10 cellular contexts compared by ENCODE assay signal in genomic region chr6:2737885-2738284, GRCh38. TPM values are rescaled to one million over a fixed set of nuclear protein-coding genes. Genes with fewer than 3 reads are reported as not detected.
DNase-seq lines count a peak whose midpoint lies in the region; ATAC-seq lines count a peak whose summit lies in the region.
"Had no signal": no experiment of that assay in that cellular context is flagged by ENCODE, and none has a peak within 500 bp of the region (broad histone marks: within the 10 kb centered on the region; RNA-seq: fewer than 3 reads in every experiment).

No MANE protein-coding gene starts in this region.

- H3K9ac ChIP-seq in GM23248, result no peak overlapping the region

- no peaks in the 10 kb centered on the region for H3K9me2 ChIP-seq in GM23248 (ENCODE audit: insufficient read depth)

- peaks cover 8% of the 10 kb centered on the region; the same call in 1 of the 2 replicates for H3F3A ChIP-seq in GM23248 (ENCODE audit: insufficient read depth)

- no peaks in the 10 kb centered on the region for H3K27me3 Mint-ChIP-seq in activated naive CD8-positive, alpha-beta T cell treated with anti-CD3 and anti-CD28 coated beads, Interleukin-2, amount 50 U/mL, for 24 hours
- no peaks in the 10 kb centered on the region for H3K27me3 Mint-ChIP-seq in activated naive CD8-positive, alpha-beta T cell treated with anti-CD3 and anti-CD28 coated beads for 36 hours
- H3K27me3 Mint-ChIP-seq in activated T-helper 17 cell treated with anti-CD3 and anti-CD28 coated beads, Interleukin-2, amount 50 U/mL, for 72 hours, result no peaks in the 10 kb centered on the region
- H3K27me3 Mint-ChIP-seq in activated CD4-positive, alpha-beta memory T cell treated with anti-CD3 and anti-CD28 coated beads for 36 hours, result peaks cover 3% of the 10 kb centered on the region

- in situ Hi-C loops in GM23248 (cut with MboI), result no loop called here

- POLR2A ChIA-PET in activated CD4-positive, alpha-beta memory T cell treated with anti-CD3 and anti-CD28 coated beads for 36 hours (lab: Charles Lee), result interaction anchor here (1.0 kb wide), 1 partner anchor 12 kb away, joined by 3 read pairs; the partner anchor contains the start of gene MYLK4

- peak; percentile 20 for ATAC-seq in activated naive CD8-positive, alpha-beta T cell treated with anti-CD3 and anti-CD28 coated beads, Interleukin-2, amount 50 U/mL, for 24 hours
- peak; percentile 25 for ATAC-seq in activated T-helper 17 cell treated with anti-CD3 and anti-CD28 coated beads, Interleukin-2, amount 50 U/mL, for 72 hours (replicated peaks)
- no peak for ATAC-seq in GM19467 (IDR thresholded peaks at IDR 0.05; ENCODE audit: unreplicated experiment)

- no peaks in the 10 kb centered on the region for H3K79me2 ChIP-seq in GM23248 (ENCODE audit: insufficient read depth)

- H3K9me3 ChIP-seq in GM23248 (ENCODE audit: low read depth), result no peaks in the 10 kb centered on the region
- H3K9me3 ChIP-seq: MG63 had no signal

- H3K27ac Mint-ChIP-seq in activated naive CD8-positive, alpha-beta T cell treated with anti-CD3 and anti-CD28 coated beads, Interleukin-2, amount 50 U/mL, for 24 hours, result no peak overlapping the region
- no peak overlapping the region for H3K27ac Mint-ChIP-seq in activated naive CD8-positive, alpha-beta T cell treated with anti-CD3 and anti-CD28 coated beads for 36 hours
- no peak overlapping the region for H3K27ac Mint-ChIP-seq in activated T-helper 17 cell treated with anti-CD3 and anti-CD28 coated beads, Interleukin-2, amount 50 U/mL, for 72 hours
- H3K27ac Mint-ChIP-seq in activated CD4-positive, alpha-beta memory T cell treated with anti-CD3 and anti-CD28 coated beads for 36 hours, result no peak overlapping the region

- H2AFZ ChIP-seq in GM23248, result peak overlapping the region; percentile 16; the same call in 1 of the 2 replicates

- H3K4me3 ChIP-seq in GM23248, result no peak overlapping the region
- H3K4me3 ChIP-seq: MG63 had no signal

- WGBS in GM23248 (ENCODE audit: low coverage in 1 of 2, low lambda C conversion rate in 2 of 2, missing lambda C conversion rate in 2 of 2), 2 experiments, result 13 to 43% methylated on average over 1 to 3 of the region's 3 CpGs

- no peak overlapping the region for H3K27ac ChIP-seq in GM23248
- H3K27ac ChIP-seq: C4-2B, RWPE1 had no signal

- H3K4me1 ChIP-seq in GM23248 (ENCODE audit: insufficient read depth), result peaks cover 3% of the 10 kb centered on the region; the same call in 1 of the 2 replicates

- H3K36me3 ChIP-seq in GM23248 (ENCODE audit: low read depth), result no peaks in the 10 kb centered on the region
- H3K36me3 ChIP-seq: MG63 had no signal

- H4K20me1 ChIP-seq in GM23248 (ENCODE audit: insufficient read depth), result no peaks in the 10 kb centered on the region

- no peaks in the 10 kb centered on the region for H3K36me3 Mint-ChIP-seq in activated naive CD8-positive, alpha-beta T cell treated with anti-CD3 and anti-CD28 coated beads, Interleukin-2, amount 50 U/mL, for 24 hours (ENCODE audit: low read depth)
- H3K36me3 Mint-ChIP-seq in activated naive CD8-positive, alpha-beta T cell treated with anti-CD3 and anti-CD28 coated beads for 36 hours, result no peaks in the 10 kb centered on the region
- H3K36me3 Mint-ChIP-seq in activated T-helper 17 cell treated with anti-CD3 and anti-CD28 coated beads, Interleukin-2, amount 50 U/mL, for 72 hours (ENCODE audit: low read depth), result no peaks in the 10 kb centered on the region
- no peaks in the 10 kb centered on the region for H3K36me3 Mint-ChIP-seq in activated CD4-positive, alpha-beta memory T cell treated with anti-CD3 and anti-CD28 coated beads for 36 hours

- CTCF ChIA-PET in activated CD4-positive, alpha-beta memory T cell treated with anti-CD3 and anti-CD28 coated beads for 36 hours (lab: Charles Lee), result interaction anchor here (0.5 to 7.9 kb wide), 16 partner anchors 9 to 264 kb away, joined by 3 to 105 read pairs (median 5); partner anchors contain the start of genes MYLK4 and SERPINB1

- no peak for DNase-seq in activated naive CD8-positive, alpha-beta T cell treated with anti-CD3 and anti-CD28 coated beads, Interleukin-2, amount 50 U/mL, for 24 hours
- no peak for DNase-seq in activated naive CD8-positive, alpha-beta T cell treated with anti-CD3 and anti-CD28 coated beads for 36 hours
- DNase-seq in GM23248 (no peak), SIG-M5 treated with dmso at 0.1 percent for 504 hours (lab: John Stamatoyannopoulos, UW; ENCODE audit: unreplicated experiment) (no peak)
- DNase-seq in activated CD4-positive, alpha-beta memory T cell treated with anti-CD3 and anti-CD28 coated beads for 36 hours, result no peak

- intact Hi-C loops in activated CD4-positive, alpha-beta memory T cell treated with anti-CD3 and anti-CD28 coated beads for 36 hours (cut with micrococcal nuclease), result loop anchor here (1.0 kb wide), 2 partner anchors 12 to 23 kb away; partner anchors contain the start of gene MYLK4

- no peaks in the 10 kb centered on the region for H3K9me3 Mint-ChIP-seq in activated naive CD8-positive, alpha-beta T cell treated with anti-CD3 and anti-CD28 coated beads, Interleukin-2, amount 50 U/mL, for 24 hours
- no peaks in the 10 kb centered on the region for H3K9me3 Mint-ChIP-seq in activated naive CD8-positive, alpha-beta T cell treated with anti-CD3 and anti-CD28 coated beads for 36 hours
- H3K9me3 Mint-ChIP-seq in activated T-helper 17 cell treated with anti-CD3 and anti-CD28 coated beads, Interleukin-2, amount 50 U/mL, for 72 hours, result no peaks in the 10 kb centered on the region
- no peaks in the 10 kb centered on the region for H3K9me3 Mint-ChIP-seq in activated CD4-positive, alpha-beta memory T cell treated with anti-CD3 and anti-CD28 coated beads for 36 hours

- no peaks in the 10 kb centered on the region for H3K27me3 ChIP-seq in GM23248 (replicated peaks; ENCODE audit: insufficient read depth)
- H3K27me3 ChIP-seq: MG63 had no signal

- H3K4me2 ChIP-seq in GM23248 (ENCODE audit: unreplicated experiment), result no peak overlapping the region

- peaks cover 27% of the 10 kb centered on the region for H3K4me1 Mint-ChIP-seq in activated naive CD8-positive, alpha-beta T cell treated with anti-CD3 and anti-CD28 coated beads, Interleukin-2, amount 50 U/mL, for 24 hours
- H3K4me1 Mint-ChIP-seq in activated naive CD8-positive, alpha-beta T cell treated with anti-CD3 and anti-CD28 coated beads for 36 hours, result peaks cover 17% of the 10 kb centered on the region
- H3K4me1 Mint-ChIP-seq in activated T-helper 17 cell treated with anti-CD3 and anti-CD28 coated beads, Interleukin-2, amount 50 U/mL, for 72 hours, result peaks cover 4% of the 10 kb centered on the region
- peaks cover 13% of the 10 kb centered on the region for H3K4me1 Mint-ChIP-seq in activated CD4-positive, alpha-beta memory T cell treated with anti-CD3 and anti-CD28 coated beads for 36 hours (ENCODE audit: low read depth)

- no peak overlapping the region for H3K4me3 Mint-ChIP-seq in activated naive CD8-positive, alpha-beta T cell treated with anti-CD3 and anti-CD28 coated beads, Interleukin-2, amount 50 U/mL, for 24 hours
- H3K4me3 Mint-ChIP-seq in activated naive CD8-positive, alpha-beta T cell treated with anti-CD3 and anti-CD28 coated beads for 36 hours, result no peak overlapping the region
- no peak overlapping the region for H3K4me3 Mint-ChIP-seq in activated T-helper 17 cell treated with anti-CD3 and anti-CD28 coated beads, Interleukin-2, amount 50 U/mL, for 72 hours
- H3K4me3 Mint-ChIP-seq in activated CD4-positive, alpha-beta memory T cell treated with anti-CD3 and anti-CD28 coated beads for 36 hours, result no peak overlapping the region

RNA-seq across cellular contexts. Expression of gene MYLK4, which starts 12.8 kb away (rescaled TPM):
- total RNA-seq in activated naive CD8-positive, alpha-beta T cell treated with anti-CD3 and anti-CD28 coated beads for 36 hours, result under 1 TPM; 0.10 to 0.21 TPM
- total RNA-seq in GM23248 (2014; rRNA removed; shearing (Covaris generic)), result 0.43 and 0.51 TPM in 2 replicates
- polyA plus RNA-seq in GM23248 (2016; fragmentation: Nextera tagmentation; extraction: Ambion mirVana), result 0.20 and 0.24 TPM in 2 replicates
- under 1 TPM; 0.21 to 0.28 TPM for total RNA-seq in activated T-helper 17 cell treated with anti-CD3 and anti-CD28 coated beads, Interleukin-2, amount 50 U/mL, for 72 hours
- total RNA-seq in activated CD4-positive, alpha-beta memory T cell treated with anti-CD3 and anti-CD28 coated beads for 36 hours, result under 1 TPM; 0.05 to 0.07 TPM

RNA-seq across cellular contexts. Expression of gene WRNIP1, which starts 27.3 kb away (rescaled TPM):
- total RNA-seq in activated naive CD8-positive, alpha-beta T cell treated with anti-CD3 and anti-CD28 coated beads for 36 hours, result 10 to 100 TPM; 47.6 to 47.8 TPM
- 63.1 and 64.9 TPM in 2 replicates for total RNA-seq in GM23248 (2014; rRNA removed; shearing (Covaris generic))
- 16.8 and 17.0 TPM in 2 replicates for polyA plus RNA-seq in GM23248 (2016; fragmentation: Nextera tagmentation; extraction: Ambion mirVana)
- 10 to 100 TPM; 30.4 to 48.5 TPM for total RNA-seq in activated T-helper 17 cell treated with anti-CD3 and anti-CD28 coated beads, Interleukin-2, amount 50 U/mL, for 72 hours
- 10 to 100 TPM; 32.7 to 32.8 TPM for total RNA-seq in activated CD4-positive, alpha-beta memory T cell treated with anti-CD3 and anti-CD28 coated beads for 36 hours
